Comparison of ENCODE assay signal across 8 cellular contexts in genomic region chr5:160421625-160422258, GRCh38. TPM values are rescaled to one million over a fixed set of nuclear protein-coding genes. Genes with fewer than 3 reads are reported as not detected.
DNase-seq lines count a peak whose midpoint lies in the region; ATAC-seq and TF ChIP-seq lines count a peak whose summit lies in the region.

TSS of gene PTTG1 (plus strand) at chr5:160421855. CDS start at chr5:160422313, 458 bp downstream.

- DNase-seq in EH (ENCODE audit: low read depth) (peak; percentile 97), GOT3 (lab: John Stamatoyannopoulos, UW) (peak; percentile 84), LHCN-M2 (ENCODE audit: low read depth) (peak; percentile 96), RWPE1 (ENCODE audit: low spot score) (peak; percentile 96), fibroblast of peridontal ligament (ENCODE audit: extremely low read depth) (peak; percentile 94)
- peak; percentile 79 to 83 for DNase-seq in activated T-helper 1 cell treated with anti-CD3 and anti-CD28 coated beads, Interleukin-2, amount 50 U/mL, for 16 hours (ENCODE audit: low read depth in 1 of 2, low spot score in 1 of 2)
- DNase-seq in stimulated activated naive CD8-positive, alpha-beta T cell treated with anti-CD3 and anti-CD28 coated beads, Interleukin-15, Interleukin-2, amounts not matched to agents 100 U/mL and 50 U/mL, for 24 hours = peak; percentile 94

- peak within 1 kb of the TSS; percentile 93 to 95 (median 95) for H3K4me3 Mint-ChIP-seq in nephron

- POLR2A ChIA-PET in RWPE1 (lab: Yijun Ruan, JAX; ENCODE audit: low non-redundant PET) = interaction anchor here (0.6 to 0.7 kb wide), 4 partner anchors 20 to 1967 kb away, joined by 3 to 5 read pairs (median 4); partner anchors contain the start of gene CCNJL

- peak within 1 kb of the TSS; percentile 27 to 94 (median 87) for H3K27ac Mint-ChIP-seq in nephron

- no peaks in the 10 kb centered on the region for H3K27me3 Mint-ChIP-seq in nephron (ENCODE audit: low read depth)

- no peak for TF ChIP-seq CTCF in RWPE1 (conservative IDR thresholded peaks at IDR 0.05; ENCODE audit: low read depth)
- no peak for TF ChIP-seq CTCF in nephron (IDR thresholded peaks at IDR 0.05; ENCODE audit: unreplicated experiment in 3 of 3)

- CTCF ChIA-PET in RWPE1 (lab: Yijun Ruan, JAX) = interaction anchor here (0.7 to 3.8 kb wide), 2 partner anchors 17 to 275 kb away, joined by 3 to 15 read pairs; no protein-coding TSS in a partner anchor

- H3K27ac ChIP-seq in RWPE1 = peak within 1 kb of the TSS; percentile 95

- peaks cover 62% of the 10 kb centered on the region for H3K4me1 Mint-ChIP-seq in nephron

- ATAC-seq in stimulated activated naive CD8-positive, alpha-beta T cell treated with anti-CD3 and anti-CD28 coated beads, Interleukin-15, Interleukin-2, amounts not matched to agents 100 U/mL and 50 U/mL, for 24 hours = peak; percentile 81

- H3K36me3 Mint-ChIP-seq in nephron (ENCODE audit: low read depth) = peaks cover 11% of the 10 kb centered on the region

- H3K9me3 Mint-ChIP-seq in nephron = no peaks in the 10 kb centered on the region

RNA-seq across cellular contexts. Expression of gene PTTG1, which starts in this region (rescaled TPM):
- total RNA-seq in LHCN-M2 (2014; rRNA removed) = 235 and 291 TPM in 2 replicates
- polyA plus RNA-seq in LHCN-M2 (2012) = 188 TPM

Comparison
In these comparisons a context has a peak if more than half of its experiments do, and no peak if none do; other contexts are left out.
1. Peak in every context shown above with its lines: DNase-seq, ATAC-seq and H3K27ac ChIP-seq.